In genomic region chr13:107339209-107339608, GRCh38 we compare ENCODE assay signal across 21 cellular contexts.
DNase-seq lines count a peak whose midpoint lies in the region; ATAC-seq and TF ChIP-seq lines count a peak whose summit lies in the region.
"Had no signal": no experiment of that assay in that cellular context is flagged by ENCODE, and none has a peak within 500 bp of the region (broad histone marks: within the 10 kb centered on the region; RNA-seq: fewer than 3 reads in every experiment).

No MANE protein-coding gene starts in this region.

- peak overlapping the region; percentile 71; the same call in 1 of the 2 replicates for H2BK20ac ChIP-seq in IMR-90 (ENCODE audit: low read depth, low read length)

- H3K18ac ChIP-seq in IMR-90 (ENCODE audit: low read depth, low read length), result peak overlapping the region; percentile 67; the same call in 1 of the 2 replicates
- H3K18ac ChIP-seq in neuronal stem cell (ENCODE audit: low read length), result no peak overlapping the region

- no peak overlapping the region; a peak in 1 of 4 replicates for H4K8ac ChIP-seq in IMR-90 (ENCODE audit: low read depth in 2 of 2, low read length in 2 of 2)
- no peak overlapping the region for H4K8ac ChIP-seq in neuronal stem cell (ENCODE audit: low read depth, low read length)

- H2BK120ac ChIP-seq in IMR-90 (ENCODE audit: low read depth, low read length) (peak overlapping the region; percentile 71), neuronal stem cell (ENCODE audit: low read depth, low read length) (no peak overlapping the region)

- H3K4me2 ChIP-seq in IMR-90 (ENCODE audit: low read depth, low read length) (peak overlapping the region; percentile 11; the same call in 1 of the 2 replicates), SK-N-SH (no peak overlapping the region), neuronal stem cell (ENCODE audit: insufficient read depth, low read length, poor library complexity, severe bottlenecking) (no peak overlapping the region)
- H3K4me2 ChIP-seq: neural progenitor cell had no signal

- WGBS in IMR-90 (ENCODE audit: extremely low coverage in 2 of 2, insufficient read length in 1 of 2), 2 experiments, result no CpG with 5 or more reads among the region's 4 CpGs
- WGBS in SK-N-SH (ENCODE audit: low lambda C conversion rate), result 61% methylated on average over 4 of the region's 4 CpGs
- WGBS in neuronal stem cell (ENCODE audit: extremely low coverage in 2 of 2, insufficient read length in 2 of 2, insufficient replicate concordance in 1 of 2), 2 donors, result no CpG with 5 or more reads among the region's 4 CpGs

- H4K20me1 ChIP-seq in IMR-90 (ENCODE audit: insufficient read depth, low read length), result no peaks in the 10 kb centered on the region
- H4K20me1 ChIP-seq in SK-N-SH (ENCODE audit: insufficient read depth), result peaks cover 5% of the 10 kb centered on the region

- H3K4me3 ChIP-seq in IMR-90 (ENCODE audit: insufficient read depth, low read depth, low read length) (no peak overlapping the region), SK-N-SH (ENCODE audit: low read depth in 2 of 2, low read length in 1 of 2) (no peak overlapping the region), fibroblast of villous mesenchyme (ENCODE audit: low read depth, low read length) (no peak overlapping the region), neuronal stem cell (ENCODE audit: low read length in 2 of 2) (no peak overlapping the region)
- H3K4me3 ChIP-seq: esophagus muscularis mucosa, neural progenitor cell, psoas muscle, skin epidermis, thyroid gland had no signal

- H2AK9ac ChIP-seq in IMR-90 (replicated peaks; ENCODE audit: low read depth, low read length, poor library complexity), result no peak overlapping the region

- in situ Hi-C loops in IMR-90 (cut with MboI; ENCODE audit: low sequenced_read_pairs), result no loop called here

- no peak for TF ChIP-seq POLR2A in IMR-90 (IDR thresholded peaks at IDR 0.05; ENCODE audit: low read depth, low read length)

- H4K5ac ChIP-seq in IMR-90 (ENCODE audit: low read depth, low read length), result peak overlapping the region; percentile 2; the same call in 1 of the 2 replicates

- H3K23ac ChIP-seq in IMR-90 (ENCODE audit: low read depth, low read length) (no peak overlapping the region), neuronal stem cell (ENCODE audit: low read depth, low read length, poor library complexity) (no peak overlapping the region)

- no peaks in the 10 kb centered on the region; the same call in 1 of the 2 replicates for H3K9me1 ChIP-seq in IMR-90 (ENCODE audit: insufficient read depth, low read length)

- H3K4ac ChIP-seq in IMR-90 (ENCODE audit: low read depth, low read length) (peak overlapping the region; percentile 49), neuronal stem cell (ENCODE audit: low read length) (no peak overlapping the region)

- dilution Hi-C loops in IMR-90 (cut with HindIII; ENCODE audit: low sequenced_read_pairs, unreplicated experiment), result no loop called here

- H3K79me1 ChIP-seq in IMR-90 (ENCODE audit: low read depth in 1 of 2, low read length in 2 of 2) (peaks cover 14 to 34% of the 10 kb centered on the region in 2 experiments; a peak in 3 of 4 replicates), neuronal stem cell (ENCODE audit: low read depth, low read length) (no peaks in the 10 kb centered on the region)

- H3K27me3 ChIP-seq in IMR-90 (ENCODE audit: control insufficient read depth, insufficient read depth, low read length) (no peaks in the 10 kb centered on the region), SK-N-SH (ENCODE audit: insufficient read depth) (no peaks in the 10 kb centered on the region), neuronal stem cell (ENCODE audit: control insufficient read depth in 3 of 3, insufficient read depth in 3 of 3, low read depth in 1 of 3, low read length in 3 of 3) (no peaks in the 10 kb centered on the region)
- H3K27me3 ChIP-seq: esophagus muscularis mucosa, neural progenitor cell, thyroid gland had no signal

- no peak for TF ChIP-seq EP300 in SK-N-SH (IDR thresholded peaks at IDR 0.05; ENCODE audit: borderline replicate concordance in 1 of 2, low read depth in 1 of 2, low read length in 1 of 2)

- H3K4me1 ChIP-seq in IMR-90 (ENCODE audit: control insufficient read depth, insufficient read depth, low read length) (peaks cover 2% of the 10 kb centered on the region), SK-N-SH (ENCODE audit: control insufficient read depth in 1 of 2, insufficient read depth in 2 of 2, low read depth in 1 of 2, low read length in 1 of 2) (no peaks in the 10 kb centered on the region; a peak in 1 of 4 replicates), neuronal stem cell (ENCODE audit: control insufficient read depth in 2 of 2, insufficient read depth in 1 of 2, low read depth in 1 of 2, low read length in 2 of 2) (no peaks in the 10 kb centered on the region)
- H3K4me1 ChIP-seq: esophagus muscularis mucosa, neural progenitor cell, psoas muscle, thyroid gland had no signal

- peak overlapping the region; percentile 46 for H2BK5ac ChIP-seq in IMR-90 (ENCODE audit: low read depth, low read length, poor library complexity, severe bottlenecking)
- H2BK5ac ChIP-seq in neuronal stem cell (ENCODE audit: low read length), result no peak overlapping the region

- no peaks in the 10 kb centered on the region for H3K36me3 ChIP-seq in IMR-90 (ENCODE audit: control insufficient read depth, insufficient read depth, low read length)
- no peaks in the 10 kb centered on the region for H3K36me3 ChIP-seq in SK-N-SH (replicated peaks in 1 of 2; ENCODE audit: control insufficient read depth in 1 of 2, insufficient read depth in 2 of 2, low read length in 1 of 2)
- no peaks in the 10 kb centered on the region for H3K36me3 ChIP-seq in neuronal stem cell (replicated peaks in 1 of 2; ENCODE audit: control insufficient read depth in 2 of 2, insufficient read depth in 2 of 2, low read length in 2 of 2)
- H3K36me3 ChIP-seq: esophagus muscularis mucosa, neural progenitor cell, thyroid gland had no signal

- H3K9ac ChIP-seq in IMR-90 (ENCODE audit: low read depth, low read length), result no peak overlapping the region
- H3K9ac ChIP-seq in SK-N-SH, result no peak overlapping the region
- no peak overlapping the region for H3K9ac ChIP-seq in neuronal stem cell (ENCODE audit: low read depth, low read length, poor library complexity)
- H3K9ac ChIP-seq: neural progenitor cell had no signal

- H3K79me2 ChIP-seq in SK-N-SH (ENCODE audit: insufficient read depth), result peaks cover 14% of the 10 kb centered on the region

- H2BK15ac ChIP-seq in IMR-90 (ENCODE audit: low read depth, low read length) (no peak overlapping the region), neuronal stem cell (ENCODE audit: low read length) (no peak overlapping the region)

- CTCF ChIA-PET in IMR-90 (lab: Yijun Ruan, JAX), result interaction anchor here (1.5 kb wide), 1 partner anchor 9 kb away, joined by 4 read pairs; no protein-coding TSS in a partner anchor
- CTCF ChIA-PET in SK-N-SH (lab: Yijun Ruan, JAX), result interaction anchor here (0.8 to 0.9 kb wide), 2 partner anchors 9 to 35 kb away, joined by 3 read pairs; no protein-coding TSS in a partner anchor

- H3K27ac ChIP-seq in IMR-90 (ENCODE audit: insufficient read depth, low read length) (no peak overlapping the region), SK-N-SH (ENCODE audit: low read depth in 2 of 2, low read length in 1 of 2) (no peak overlapping the region), neuronal stem cell (replicated peaks; ENCODE audit: low read length) (no peak overlapping the region)
- H3K27ac ChIP-seq: esophagus muscularis mucosa, neural progenitor cell, psoas muscle, skin epidermis, thyroid gland had no signal

- peaks cover 4% of the 10 kb centered on the region for H3F3A ChIP-seq in SK-N-SH (replicated peaks; ENCODE audit: insufficient read depth)

- H2AFZ ChIP-seq in IMR-90 (replicated peaks; ENCODE audit: low read length, poor library complexity) (peak overlapping the region; percentile 0), SK-N-SH (ENCODE audit: low read depth) (no peak overlapping the region), neuronal stem cell (ENCODE audit: low read length) (no peak overlapping the region)
- H2AFZ ChIP-seq: neural progenitor cell had no signal

- ATAC-seq in IMR-90 (ENCODE audit: low read depth), result peak; percentile 37; the same call in 1 of the 2 replicates
- no peak for ATAC-seq in left cardiac atrium
- ATAC-seq in HG03442 (IDR thresholded peaks at IDR 0.05; ENCODE audit: unreplicated experiment), result no peak
- ATAC-seq: HepG2, psoas muscle had no signal

- H3K9me2 ChIP-seq in SK-N-SH, result no peaks in the 10 kb centered on the region

- no peak overlapping the region for H2AK5ac ChIP-seq in IMR-90 (ENCODE audit: low read depth, low read length)
- no peak overlapping the region for H2AK5ac ChIP-seq in neuronal stem cell (ENCODE audit: low read depth, low read length)

- no peak overlapping the region for H2BK12ac ChIP-seq in neuronal stem cell (ENCODE audit: low read length)

- H3K14ac ChIP-seq in IMR-90 (replicated peaks; ENCODE audit: low read depth, low read length) (peak overlapping the region; percentile 20; the same call in 1 of the 2 replicates), neuronal stem cell (ENCODE audit: low read length) (no peak overlapping the region)

- no peak for TF ChIP-seq RAD21 in IMR-90 (IDR thresholded peaks at IDR 0.05; ENCODE audit: low read length)
- TF ChIP-seq RAD21 in SK-N-SH (IDR thresholded peaks at IDR 0.05; ENCODE audit: low read length), result no peak

- H4K91ac ChIP-seq in IMR-90 (ENCODE audit: insufficient read depth, low read depth, low read length), result no peak overlapping the region
- no peak overlapping the region for H4K91ac ChIP-seq in neuronal stem cell (ENCODE audit: low read depth, low read length, poor library complexity)

- POLR2A ChIA-PET in IMR-90 (lab: Charles Lee; ENCODE audit: unreplicated experiment) (no interaction called here), SK-N-SH (lab: Yijun Ruan, JAX) (no interaction called here)

- H3K9me3 ChIP-seq in IMR-90 (ENCODE audit: control insufficient read depth, insufficient read depth, low read length), result no peaks in the 10 kb centered on the region
- H3K9me3 ChIP-seq in SK-N-SH, result no peaks in the 10 kb centered on the region
- H3K9me3 ChIP-seq in neuronal stem cell (replicated peaks in 1 of 2; ENCODE audit: control insufficient read depth in 2 of 2, insufficient read depth in 1 of 2, low read depth in 1 of 2, low read length in 2 of 2), result no peaks in the 10 kb centered on the region
- H3K9me3 ChIP-seq: esophagus muscularis mucosa, psoas muscle, thyroid gland had no signal

- DNase-seq in IMR-90 (peak; percentile 69), SK-N-SH (no peak), fibroblast of villous mesenchyme (ENCODE audit: low read depth) (peak; percentile 33), neuronal stem cell (ENCODE audit: low spot score) (no peak), left cardiac atrium (no peak), NOMO-1 treated with dmso at 0.1 percent for 144 hours (lab: John Stamatoyannopoulos, UW; ENCODE audit: unreplicated experiment) (no peak)
- DNase-seq: activated CD4-positive, alpha-beta T cell treated with anti-CD3 and anti-CD28 coated beads, Interleukin-2, amount 50 U/mL, for 4 hours; activated gamma-delta T cell treated with Interleukin-2 at 50 U/mL for 16 hours; amniotic stem cell; DMS79; effector CD4-positive, alpha-beta T cell; NCI-H2171 treated with DMSO at 0.1 percent for 48 hours; NCI-H82; psoas muscle; stimulated activated naive CD4-positive, alpha-beta T cell; thyroid gland had no signal

- TF ChIP-seq CTCF in IMR-90 (conservative IDR thresholded peaks at IDR 0.05; ENCODE audit: low read depth, low read length) (no peak), SK-N-SH (IDR thresholded peaks at IDR 0.05) (no peak), fibroblast of villous mesenchyme (IDR thresholded peaks at IDR 0.05; ENCODE audit: insufficient read depth, low read depth, low read length) (no peak)

- BruUV-seq in IMR-90 (replicated peaks; lab: Mats Ljungman, UMichigan), result no TSS peak

- intact Hi-C loops in IMR-90 (cut with micrococcal nuclease), result no loop called here
- intact Hi-C loops in left cardiac atrium (cut with DNase I), result no loop called here

- H3K56ac ChIP-seq in IMR-90 (ENCODE audit: extremely low read depth, insufficient read depth, low read length), result no peak overlapping the region

Comparison
In these comparisons a context has a peak if more than half of its experiments do, and no peak if none do; other contexts are left out.
1. DNase-seq: peak in IMR-90 (single experiment) and fibroblast of villous mesenchyme (single experiment); none in SK-N-SH (single experiment), neuronal stem cell (single experiment), left cardiac atrium (single experiment) and NOMO-1 treated with dmso at 0.1 percent for 144 hours (single experiment).